Comparison of ENCODE assay signal across 11 cellular contexts in the genomic region with DNA sequence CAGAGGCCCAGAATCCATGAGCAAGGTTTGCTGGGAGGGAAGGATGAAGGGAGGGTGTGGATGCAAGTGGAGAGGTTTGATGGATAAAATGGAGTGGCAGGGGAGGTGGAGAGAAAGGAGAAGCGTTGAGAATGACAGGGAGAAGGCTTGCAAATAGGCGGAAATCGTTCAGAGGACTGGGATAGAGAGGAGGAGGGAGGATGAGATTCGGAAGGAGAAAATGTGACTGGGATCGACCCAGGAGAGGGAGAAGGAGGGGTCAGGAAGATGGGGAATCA. TPM values are rescaled to one million over a fixed set of nuclear protein-coding genes. Genes with fewer than 3 reads are reported as not detected.
A peak's percentile ranks its signal among the peaks of the same experiment; 100 is the strongest.
DNase-seq lines count a peak whose midpoint lies in the region; ATAC-seq, FAIRE-seq and TF ChIP-seq lines count a peak whose summit lies in the region.
"Had no signal": no experiment of that assay in that cellular context is flagged by ENCODE, and none has a peak within 500 bp of the region (broad histone marks: within the 10 kb centered on the region; RNA-seq: fewer than 3 reads in every experiment).

No MANE protein-coding gene starts in this region.

- H3K79me2 ChIP-seq in PC-3 (ENCODE audit: low read length), result no peaks in the 10 kb centered on the region
- H3K79me2 ChIP-seq in trophoblast cell (ENCODE audit: control insufficient read depth, insufficient read depth, low read length, poor library complexity), result no peaks in the 10 kb centered on the region

- no peaks in the 10 kb centered on the region for H3K79me1 ChIP-seq in trophoblast cell (ENCODE audit: low read length)

- FAIRE-seq in GM19239 (lab: Jason Lieb, UNC), result no peak
- FAIRE-seq: islet of Langerhans had no signal

- no peak overlapping the region for H3K14ac ChIP-seq in trophoblast cell (ENCODE audit: low read length)

- no peak overlapping the region for H2BK120ac ChIP-seq in trophoblast cell (ENCODE audit: insufficient read depth, low read length, poor library complexity)

- no peaks in the 10 kb centered on the region for H3F3A ChIP-seq in PC-3 (ENCODE audit: low read length, unreplicated experiment)

- H2AK5ac ChIP-seq in trophoblast cell (ENCODE audit: low read length), result no peak overlapping the region

- H4K20me1 ChIP-seq in PC-3 (ENCODE audit: low read length), result no peaks in the 10 kb centered on the region

- no peak overlapping the region for H4K12ac ChIP-seq in trophoblast cell (ENCODE audit: low read depth, low read length)

- no peak overlapping the region for H4K8ac ChIP-seq in trophoblast cell (ENCODE audit: low read depth, low read length)

- no peak overlapping the region for H3K23ac ChIP-seq in trophoblast cell (ENCODE audit: low read length)

- H2BK12ac ChIP-seq in trophoblast cell (ENCODE audit: low read length), result no peak overlapping the region

- no TSS peak for BruUV-seq in PC-3 (replicated peaks; lab: Mats Ljungman, UMichigan)

- no peak overlapping the region for H2BK5ac ChIP-seq in trophoblast cell (ENCODE audit: low read depth, low read length, poor library complexity)

- no peak overlapping the region for H3K18ac ChIP-seq in trophoblast cell (ENCODE audit: low read length)

- H3K27me3 ChIP-seq in PC-3 (ENCODE audit: low read length), result peaks cover 22% of the 10 kb centered on the region
- peaks cover 18% of the 10 kb centered on the region for H3K27me3 ChIP-seq in trophoblast cell (ENCODE audit: insufficient read depth, low read length)

- peaks cover 6% of the 10 kb centered on the region; the same call in 1 of the 2 replicates for H3K9me3 ChIP-seq in PC-3 (ENCODE audit: low read length)
- peaks cover 3% of the 10 kb centered on the region for H3K9me3 ChIP-seq in trophoblast cell (ENCODE audit: insufficient read depth, low read depth, low read length)

- H4K91ac ChIP-seq in trophoblast cell (ENCODE audit: low read depth, low read length), result no peak overlapping the region

- H2AFZ ChIP-seq in PC-3 (ENCODE audit: low read length) (peak overlapping the region; percentile 45), trophoblast cell (ENCODE audit: insufficient read depth, low read length, poor library complexity) (no peak overlapping the region)

- CTCF ChIA-PET in PC-3 (lab: Charles Lee), result no interaction called here

- peaks cover 23% of the 10 kb centered on the region for H3K36me3 ChIP-seq in PC-3 (ENCODE audit: low read depth, low read length)
- no peaks in the 10 kb centered on the region for H3K36me3 ChIP-seq in trophoblast cell (ENCODE audit: control insufficient read depth in 1 of 2, insufficient read depth in 2 of 2, low read length in 2 of 2)
- H3K36me3 ChIP-seq: brain microvascular endothelial cell had no signal

- H3K9ac ChIP-seq in PC-3 (ENCODE audit: low read length) (no peak overlapping the region), trophoblast cell (ENCODE audit: low read length) (no peak overlapping the region)

- H3K4me2 ChIP-seq in PC-3 (ENCODE audit: low read length) (peak overlapping the region; percentile 84), trophoblast cell (ENCODE audit: low read length) (peak overlapping the region; percentile 71)

- H3K4ac ChIP-seq in trophoblast cell (ENCODE audit: low read depth, low read length), result no peak overlapping the region

- H3K27ac ChIP-seq in PC-3 (ENCODE audit: low read length) (no peak overlapping the region), trophoblast cell (ENCODE audit: low read depth, low read length) (no peak overlapping the region)
- H3K27ac ChIP-seq: brain microvascular endothelial cell had no signal

- POLR2A ChIA-PET in PC-3 (lab: Charles Lee; ENCODE audit: unreplicated experiment), result no interaction called here

- intact Hi-C loops in PC-3 (cut with micrococcal nuclease), result no loop called here

- WGBS in trophoblast cell (ENCODE audit: extremely low coverage, insufficient coverage, insufficient read length), result no CpG with 5 or more reads among the region's 5 CpGs

- TF ChIP-seq CTCF in PC-3 (conservative IDR thresholded peaks at IDR 0.05; ENCODE audit: low read depth, low read length), result no peak

- H3K4me1 ChIP-seq in PC-3 (ENCODE audit: insufficient read depth, low read length) (0 out of 2 replicates have a peak, but pooled peaks cover 7% of the 10 kb centered on the region), trophoblast cell (ENCODE audit: control insufficient read depth in 1 of 2, insufficient read depth in 2 of 2, low read length in 2 of 2) (peaks cover 5 to 9% of the 10 kb centered on the region in 2 experiments)

- H3K4me3 ChIP-seq in PC-3 (ENCODE audit: low read length) (peak overlapping the region; percentile 60), trophoblast cell (ENCODE audit: low read depth, low read length) (no peak overlapping the region)

- ATAC-seq in PC-3, result no peak
- ATAC-seq in HG03097 (IDR thresholded peaks at IDR 0.05; ENCODE audit: low FRiP score, unreplicated experiment), result no peak

- no peaks in the 10 kb centered on the region for H3K9me2 ChIP-seq in PC-3 (replicated peaks; ENCODE audit: low read length)

- DNase-seq in DMS53 treated with DMSO at 0.1 percent for 48 hours (lab: John Stamatoyannopoulos, UW; ENCODE audit: unreplicated experiment) (peak; percentile 36), PC-3 (no peak), fibroblast of peridontal ligament (ENCODE audit: extremely low read depth) (peak; percentile 3), trophoblast cell (no peak), ureter (ENCODE audit: low spot score) (no peak), HuH-7.5 (ENCODE audit: low spot score) (no peak), GM19239 (ENCODE audit: insufficient read length, low spot score) (no peak)
- DNase-seq: NCI-H2227 treated with DMSO at 0.1 percent for 48 hours had no signal

RNA-seq across cellular contexts. Expression of a gene that starts 0.4 kb away (rescaled TPM):
- total RNA-seq in PC-3 (2014; rRNA removed) (0.22 TPM in 1 of 2 replicates, not detected in the other), ureter (not detected)
- not detected in 2 replicates for polyA plus RNA-seq in trophoblast cell (2013)

Comparison
In these comparisons a context has a peak if more than half of its experiments do, and no peak if none do; other contexts are left out.
1. DNase-seq: peak in DMS53 treated with DMSO at 0.1 percent for 48 hours (single experiment) and fibroblast of peridontal ligament (single experiment); none in PC-3 (single experiment), trophoblast cell (0 of 2), ureter (single experiment), HuH-7.5 (single experiment) and GM19239 (single experiment).